13 cellular contexts compared by ENCODE assay signal in genomic region chr5:179697108-179697507, GRCh38. TPM values are rescaled to one million over a fixed set of nuclear protein-coding genes. Genes with fewer than 3 reads are reported as not detected.
DNase-seq lines count a peak whose midpoint lies in the region; ATAC-seq and TF ChIP-seq lines count a peak whose summit lies in the region.
"Had no signal": no experiment of that assay in that cellular context is flagged by ENCODE, and none has a peak within 500 bp of the region (broad histone marks: within the 10 kb centered on the region; RNA-seq: fewer than 3 reads in every experiment).

No MANE protein-coding gene starts in this region.

- ATAC-seq in left lung = no peak
- ATAC-seq in HG03280 (IDR thresholded peaks at IDR 0.05; ENCODE audit: unreplicated experiment) = no peak

- H3K27ac ChIP-seq in VCaP (peak overlapping the region; percentile 99), left lung (peak overlapping the region; percentile 88 to 99), suprapubic skin (peak overlapping the region; percentile 99)

- peak overlapping the region; percentile 95 for H3K4me3 Mint-ChIP-seq in activated naive CD4-positive, alpha-beta T cell treated with anti-CD3 and anti-CD28 coated beads for 36 hours

- H3K9me3 Mint-ChIP-seq in activated naive CD4-positive, alpha-beta T cell treated with anti-CD3 and anti-CD28 coated beads for 36 hours = no peaks in the 10 kb centered on the region

- H3K36me3 Mint-ChIP-seq in activated naive CD4-positive, alpha-beta T cell treated with anti-CD3 and anti-CD28 coated beads for 36 hours (ENCODE audit: low read depth) = peaks cover 13% of the 10 kb centered on the region

- CTCF ChIA-PET in activated naive CD4-positive, alpha-beta T cell treated with anti-CD3 and anti-CD28 coated beads for 36 hours (lab: Charles Lee) = interaction anchor here (0.6 to 1.8 kb wide), 7 partner anchors 10 to 100 kb away, joined by 3 to 9 read pairs (median 4); partner anchors contain the start of genes CBY3, HNRNPH1 and MAML1

- H3K4me1 ChIP-seq in left lung (peaks cover 3 to 42% of the 10 kb centered on the region in 2 donors), suprapubic skin (peaks cover 38% of the 10 kb centered on the region)

- H3K4me3 ChIP-seq in left lung (peak overlapping the region in 1 of 2 donors; percentile 85), suprapubic skin (no peak overlapping the region)

- TF ChIP-seq EP300 in suprapubic skin (IDR thresholded peaks at IDR 0.05) = no peak

- H3K9me3 ChIP-seq in left lung (no peaks in the 10 kb centered on the region), suprapubic skin (no peaks in the 10 kb centered on the region)

- peak overlapping the region; percentile 97 for H3K27ac Mint-ChIP-seq in activated naive CD4-positive, alpha-beta T cell treated with anti-CD3 and anti-CD28 coated beads for 36 hours

- peaks cover 28% of the 10 kb centered on the region for H3K4me1 Mint-ChIP-seq in activated naive CD4-positive, alpha-beta T cell treated with anti-CD3 and anti-CD28 coated beads for 36 hours (ENCODE audit: low read depth)

- H3K27me3 Mint-ChIP-seq in activated naive CD4-positive, alpha-beta T cell treated with anti-CD3 and anti-CD28 coated beads for 36 hours (ENCODE audit: low read depth) = no peaks in the 10 kb centered on the region

- TF ChIP-seq CTCF in VCaP (conservative IDR thresholded peaks at IDR 0.05) (no peak), left lung (IDR thresholded peaks at IDR 0.05) (no peak), suprapubic skin (IDR thresholded peaks at IDR 0.05) (no peak)

- H3K27me3 ChIP-seq in left lung (no peaks in the 10 kb centered on the region), suprapubic skin (no peaks in the 10 kb centered on the region)

- 66% methylated on average over 2 of the region's 2 CpGs for WGBS in suprapubic skin

- intact Hi-C loops in activated naive CD4-positive, alpha-beta T cell treated with anti-CD3 and anti-CD28 coated beads for 36 hours (cut with micrococcal nuclease) = loop anchor here (5.0 kb wide), 1 partner anchor 375 kb away; the partner anchor contains the start of gene RNF130
- intact Hi-C loops in left lung (cut with DNase I) = no loop called here

- DNase-seq in activated naive CD4-positive, alpha-beta T cell treated with anti-CD3 and anti-CD28 coated beads for 36 hours = no peak
- no peak for DNase-seq in activated naive CD4-positive, alpha-beta T cell (lab: John Stamatoyannopoulos, UW)
- DNase-seq in left lung = no peak
- no peak for DNase-seq in suprapubic skin (ENCODE audit: low spot score in 2 of 2)
- DNase-seq in COLO668 (lab: John Stamatoyannopoulos, UW; ENCODE audit: unreplicated experiment) = no peak
- no peak for DNase-seq in OCI-M2 (lab: John Stamatoyannopoulos, UW; ENCODE audit: unreplicated experiment)
- DNase-seq: activated CD4-positive, alpha-beta T cell treated with anti-CD3 and anti-CD28 coated beads for 1 hour; NCI-H69 had no signal

- no peak for TF ChIP-seq POLR2A in suprapubic skin (IDR thresholded peaks at IDR 0.05)

- H3K36me3 ChIP-seq in left lung (peaks cover 0 to 12% of the 10 kb centered on the region in 2 donors), suprapubic skin (no peaks in the 10 kb centered on the region)

RNA-seq across cellular contexts. Expression of gene CANX, which starts 1.7 kb away (rescaled TPM):
- total RNA-seq in activated naive CD4-positive, alpha-beta T cell treated with anti-CD3 and anti-CD28 coated beads for 36 hours = 100 to 1,000 TPM; 398 to 455 TPM
- 100 to 1,000 TPM; 577 to 872 TPM for total RNA-seq in left lung
- 100 to 1,000 TPM; 185 to 282 (median 240) TPM for total RNA-seq in suprapubic skin

RNA-seq across cellular contexts. Expression of gene CBY3, which starts 16.3 kb away (rescaled TPM):
- not detected for total RNA-seq in activated naive CD4-positive, alpha-beta T cell treated with anti-CD3 and anti-CD28 coated beads for 36 hours
- total RNA-seq in left lung = not detected
- total RNA-seq in suprapubic skin = not detected
- total RNA-seq: dermis microvascular lymphatic vessel endothelial cell, HT1080, renal cortical epithelial cell had no signal

RNA-seq across cellular contexts. Expression of gene MAML1, which starts 35.5 kb away (rescaled TPM):
- total RNA-seq in activated naive CD4-positive, alpha-beta T cell treated with anti-CD3 and anti-CD28 coated beads for 36 hours = 10 to 100 TPM; 20.7 TPM
- total RNA-seq in left lung = 10 to 100 TPM; 23.8 to 25.2 TPM
- total RNA-seq in suprapubic skin = 10 to 100 TPM; 26.5 to 45.0 (median 38.6) TPM
